In genomic region chr13:100088648-100089601, GRCh38 we compare ENCODE assay signal across 8 cellular contexts. TPM values are rescaled to one million over a fixed set of nuclear protein-coding genes. Genes with fewer than 3 reads are reported as not detected.
DNase-seq lines count a peak whose midpoint lies in the region; ATAC-seq and TF ChIP-seq lines count a peak whose summit lies in the region.

A gene with protein sequence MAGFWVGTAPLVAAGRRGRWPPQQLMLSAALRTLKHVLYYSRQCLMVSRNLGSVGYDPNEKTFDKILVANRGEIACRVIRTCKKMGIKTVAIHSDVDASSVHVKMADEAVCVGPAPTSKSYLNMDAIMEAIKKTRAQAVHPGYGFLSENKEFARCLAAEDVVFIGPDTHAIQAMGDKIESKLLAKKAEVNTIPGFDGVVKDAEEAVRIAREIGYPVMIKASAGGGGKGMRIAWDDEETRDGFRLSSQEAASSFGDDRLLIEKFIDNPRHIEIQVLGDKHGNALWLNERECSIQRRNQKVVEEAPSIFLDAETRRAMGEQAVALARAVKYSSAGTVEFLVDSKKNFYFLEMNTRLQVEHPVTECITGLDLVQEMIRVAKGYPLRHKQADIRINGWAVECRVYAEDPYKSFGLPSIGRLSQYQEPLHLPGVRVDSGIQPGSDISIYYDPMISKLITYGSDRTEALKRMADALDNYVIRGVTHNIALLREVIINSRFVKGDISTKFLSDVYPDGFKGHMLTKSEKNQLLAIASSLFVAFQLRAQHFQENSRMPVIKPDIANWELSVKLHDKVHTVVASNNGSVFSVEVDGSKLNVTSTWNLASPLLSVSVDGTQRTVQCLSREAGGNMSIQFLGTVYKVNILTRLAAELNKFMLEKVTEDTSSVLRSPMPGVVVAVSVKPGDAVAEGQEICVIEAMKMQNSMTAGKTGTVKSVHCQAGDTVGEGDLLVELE (plus strand): TSS chr13:100089093. CDS start chr13:100089121, 28 bp downstream.

- peak; percentile 79 for DNase-seq in AG09319 (ENCODE audit: extremely low read depth, low read depth)
- peak; percentile 74 for DNase-seq in NCI-H510A (lab: John Stamatoyannopoulos, UW)
- peak; percentile 71 to 75 for DNase-seq in activated CD4-positive, alpha-beta T cell treated with anti-CD3 and anti-CD28 coated beads for 4 hours
- peak; percentile 99 for DNase-seq in colonic mucosa
- DNase-seq in kidney glomerular epithelial cell (lab: John Stamatoyannopoulos, UW) = peak; percentile 88
- peak; percentile 60 to 74 for DNase-seq in stimulated activated CD4-positive, alpha-beta T cell treated with anti-CD3 and anti-CD28 coated beads, Interleukin-15, amount 100 ng/mL, for 48 hours (ENCODE audit: low read depth in 2 of 2)

- H3K4me1 ChIP-seq in colonic mucosa = peaks cover 13% of the 10 kb centered on the region

- peak within 1 kb of the TSS; percentile 81 for H3K27ac ChIP-seq in colonic mucosa

- H3K9me3 ChIP-seq in colonic mucosa = no peaks in the 10 kb centered on the region

- H3K27me3 ChIP-seq in colonic mucosa = no peaks in the 10 kb centered on the region

- peak; percentile 79 for TF ChIP-seq POLR2A in GM18951 (IDR thresholded peaks at IDR 0.05; ENCODE audit: extremely low read depth, insufficient read depth, insufficient read length)

- ATAC-seq in HG03175 (IDR thresholded peaks at IDR 0.05; ENCODE audit: unreplicated experiment) = peak; percentile 96

- no peaks in the 10 kb centered on the region for H3K36me3 ChIP-seq in colonic mucosa

- no peak for TF ChIP-seq CTCF in AG09319 (IDR thresholded peaks at IDR 0.05; ENCODE audit: low read depth, low read length)
- no peak for TF ChIP-seq CTCF in colonic mucosa (IDR thresholded peaks at IDR 0.05)

- intact Hi-C loops in colonic mucosa (cut with DNase I) = no loop called here

- peak within 1 kb of the TSS; percentile 94 for H3K4me3 ChIP-seq in colonic mucosa

- in situ Hi-C loops in GM18951 (cut with MboI; ENCODE audit: low sequenced_read_pairs, unreplicated experiment) = no loop called here

- peak within 1 kb of the TSS; percentile 81 for H3K9ac ChIP-seq in colonic mucosa (ENCODE audit: low read depth in 2 of 2, low read length in 2 of 2)

RNA-seq across cellular contexts. Expression of the gene that starts here (rescaled TPM):
- total RNA-seq in colonic mucosa = 100 to 1,000 TPM in 1 of 2 donors, 10 to 100 TPM in 1; 65.5 to 109 TPM

Comparison
In these comparisons a context has a peak if more than half of its experiments do, and no peak if none do; other contexts are left out.
1. Peak in every context shown above with its lines: DNase-seq, ATAC-seq, H3K4me3 ChIP-seq and H3K27ac ChIP-seq.